12 cellular contexts compared by ENCODE assay signal in genomic region chr4:3013839-3014350, GRCh38. TPM values are rescaled to one million over a fixed set of nuclear protein-coding genes. Genes with fewer than 3 reads are reported as not detected.
DNase-seq lines count a peak whose midpoint lies in the region; ATAC-seq and TF ChIP-seq lines count a peak whose summit lies in the region.
"Had no signal": no experiment of that assay in that cellular context is flagged by ENCODE, and none has a peak within 500 bp of the region (broad histone marks: within the 10 kb centered on the region; RNA-seq: fewer than 3 reads in every experiment).

No MANE protein-coding gene starts in this region.

- H3K4me3 Mint-ChIP-seq in stimulated activated naive CD8-positive, alpha-beta T cell treated with anti-CD3 and anti-CD28 coated beads, Interleukin-15, amount 100 ng/mL, for 72 hours = no peak overlapping the region
- no peak overlapping the region for H3K4me3 Mint-ChIP-seq in activated T-helper 1 cell treated with anti-CD3 and anti-CD28 coated beads, Interleukin-12 subunit alpha, Interleukin-12 subunit beta, Interleukin-2, Interleukin-4 antibody, amounts not matched to agents 30 ng/mL and 10 ng/mL and 1 ng/mL, durations not matched to agents 14 hours and 24 hours and 36 hours
- H3K4me3 Mint-ChIP-seq: CD4-positive, alpha-beta memory T cell had no signal

- no peak for TF ChIP-seq CTCF in vagina (IDR thresholded peaks at IDR 0.05)

- ATAC-seq in stimulated activated naive CD8-positive, alpha-beta T cell treated with anti-CD3 and anti-CD28 coated beads, Interleukin-15, Interleukin-2, amounts not matched to agents 100 U/mL and 50 U/mL, for 24 hours = peak; percentile 50
- no peak for ATAC-seq in stimulated activated naive CD8-positive, alpha-beta T cell treated with anti-CD3 and anti-CD28 coated beads, Interleukin-15, amount 100 ng/mL, for 72 hours
- peak; percentile 83 for ATAC-seq in GM21786 (IDR thresholded peaks at IDR 0.05; ENCODE audit: unreplicated experiment)

- H3K27me3 ChIP-seq in vagina = no peaks in the 10 kb centered on the region
- H3K27me3 ChIP-seq: tibial nerve had no signal

- intact Hi-C loops in activated T-helper 1 cell treated with anti-CD3 and anti-CD28 coated beads, Interleukin-12 subunit alpha, Interleukin-12 subunit beta, Interleukin-2, Interleukin-4 antibody, amounts not matched to agents 30 ng/mL and 10 ng/mL and 1 ng/mL, durations not matched to agents 14 hours and 24 hours and 36 hours (cut with micrococcal nuclease) = no loop called here
- intact Hi-C loops in vagina (cut with DNase I) = no loop called here

- no peaks in the 10 kb centered on the region for H3K9me3 Mint-ChIP-seq in stimulated activated naive CD8-positive, alpha-beta T cell treated with anti-CD3 and anti-CD28 coated beads, Interleukin-15, amount 100 ng/mL, for 72 hours
- H3K9me3 Mint-ChIP-seq in activated T-helper 1 cell treated with anti-CD3 and anti-CD28 coated beads, Interleukin-12 subunit alpha, Interleukin-12 subunit beta, Interleukin-2, Interleukin-4 antibody, amounts not matched to agents 30 ng/mL and 10 ng/mL and 1 ng/mL, durations not matched to agents 14 hours and 24 hours and 36 hours = no peaks in the 10 kb centered on the region
- H3K9me3 Mint-ChIP-seq: CD4-positive, alpha-beta memory T cell had no signal

- no peaks in the 10 kb centered on the region for H3K9me3 ChIP-seq in vagina
- H3K9me3 ChIP-seq: tibial nerve had no signal

- H3K27ac Mint-ChIP-seq in stimulated activated naive CD8-positive, alpha-beta T cell treated with anti-CD3 and anti-CD28 coated beads, Interleukin-15, amount 100 ng/mL, for 72 hours = no peak overlapping the region
- H3K27ac Mint-ChIP-seq in activated T-helper 1 cell treated with anti-CD3 and anti-CD28 coated beads, Interleukin-12 subunit alpha, Interleukin-12 subunit beta, Interleukin-2, Interleukin-4 antibody, amounts not matched to agents 30 ng/mL and 10 ng/mL and 1 ng/mL, durations not matched to agents 14 hours and 24 hours and 36 hours = peak overlapping the region; percentile 27
- H3K27ac Mint-ChIP-seq: CD4-positive, alpha-beta memory T cell had no signal

- H3K4me1 ChIP-seq in vagina = peaks cover 15% of the 10 kb centered on the region

- no peak for TF ChIP-seq POLR2A in vagina (IDR thresholded peaks at IDR 0.05)

- no peak overlapping the region for H3K27ac ChIP-seq in vagina
- H3K27ac ChIP-seq: tibial nerve had no signal

- H3K4me1 Mint-ChIP-seq in stimulated activated naive CD8-positive, alpha-beta T cell treated with anti-CD3 and anti-CD28 coated beads, Interleukin-15, amount 100 ng/mL, for 72 hours = peaks cover 8% of the 10 kb centered on the region
- peaks cover 10% of the 10 kb centered on the region for H3K4me1 Mint-ChIP-seq in activated T-helper 1 cell treated with anti-CD3 and anti-CD28 coated beads, Interleukin-12 subunit alpha, Interleukin-12 subunit beta, Interleukin-2, Interleukin-4 antibody, amounts not matched to agents 30 ng/mL and 10 ng/mL and 1 ng/mL, durations not matched to agents 14 hours and 24 hours and 36 hours (ENCODE audit: low read depth)
- H3K4me1 Mint-ChIP-seq: CD4-positive, alpha-beta memory T cell had no signal

- H3K4me3 ChIP-seq in vagina = no peak overlapping the region
- H3K4me3 ChIP-seq: tibial nerve had no signal

- no peaks in the 10 kb centered on the region for H3K36me3 ChIP-seq in vagina
- H3K36me3 ChIP-seq: tibial nerve had no signal

- no peak for DNase-seq in stimulated activated naive CD8-positive, alpha-beta T cell treated with anti-CD3 and anti-CD28 coated beads, Interleukin-15, Interleukin-2, amounts not matched to agents 100 U/mL and 50 U/mL, for 24 hours
- DNase-seq in stimulated activated naive CD8-positive, alpha-beta T cell treated with anti-CD3 and anti-CD28 coated beads, Interleukin-15, amount 100 ng/mL, for 72 hours = no peak
- DNase-seq in activated T-helper 1 cell treated with anti-CD3 and anti-CD28 coated beads, Interleukin-12 subunit alpha, Interleukin-12 subunit beta, Interleukin-2, Interleukin-4 antibody, amounts not matched to agents 30 ng/mL and 10 ng/mL and 1 ng/mL, durations not matched to agents 14 hours and 24 hours and 36 hours (ENCODE audit: low spot score) = no peak
- DNase-seq in vagina (ENCODE audit: extremely low spot score in 2 of 2) (no peak), pons (ENCODE audit: low spot score) (no peak), AG08395 (ENCODE audit: low spot score) (no peak), DMS153 treated with DMSO at 0.1 percent for 48 hours (lab: John Stamatoyannopoulos, UW; ENCODE audit: unreplicated experiment) (no peak)
- DNase-seq: CD4-positive, alpha-beta memory T cell; cerebellar nuclear complex; NCI-H2029 had no signal

- H3K36me3 Mint-ChIP-seq in activated T-helper 1 cell treated with anti-CD3 and anti-CD28 coated beads, Interleukin-12 subunit alpha, Interleukin-12 subunit beta, Interleukin-2, Interleukin-4 antibody, amounts not matched to agents 30 ng/mL and 10 ng/mL and 1 ng/mL, durations not matched to agents 14 hours and 24 hours and 36 hours (ENCODE audit: low read depth) = no peaks in the 10 kb centered on the region
- H3K36me3 Mint-ChIP-seq: CD4-positive, alpha-beta memory T cell had no signal

- no peaks in the 10 kb centered on the region for H3K27me3 Mint-ChIP-seq in stimulated activated naive CD8-positive, alpha-beta T cell treated with anti-CD3 and anti-CD28 coated beads, Interleukin-15, amount 100 ng/mL, for 72 hours
- H3K27me3 Mint-ChIP-seq in activated T-helper 1 cell treated with anti-CD3 and anti-CD28 coated beads, Interleukin-12 subunit alpha, Interleukin-12 subunit beta, Interleukin-2, Interleukin-4 antibody, amounts not matched to agents 30 ng/mL and 10 ng/mL and 1 ng/mL, durations not matched to agents 14 hours and 24 hours and 36 hours (ENCODE audit: insufficient read depth) = peaks cover 11% of the 10 kb centered on the region

RNA-seq across cellular contexts. Expression of gene GRK4, which starts 50.5 kb away (rescaled TPM):
- total RNA-seq in activated T-helper 1 cell treated with anti-CD3 and anti-CD28 coated beads, Interleukin-12 subunit alpha, Interleukin-12 subunit beta, Interleukin-2, Interleukin-4 antibody, amounts not matched to agents 30 ng/mL and 10 ng/mL and 1 ng/mL, durations not matched to agents 14 hours and 24 hours and 36 hours = 4.4 and 4.5 TPM in 2 replicates
- total RNA-seq in vagina = 2.7 TPM

RNA-seq across cellular contexts. Expression of gene NOP14, which starts 50.7 kb away (rescaled TPM):
- total RNA-seq in activated T-helper 1 cell treated with anti-CD3 and anti-CD28 coated beads, Interleukin-12 subunit alpha, Interleukin-12 subunit beta, Interleukin-2, Interleukin-4 antibody, amounts not matched to agents 30 ng/mL and 10 ng/mL and 1 ng/mL, durations not matched to agents 14 hours and 24 hours and 36 hours = 140 and 142 TPM in 2 replicates
- total RNA-seq in vagina = 18.9 TPM
